ENCODE assay signal across 8 cellular contexts in genomic region chr22:18076060-18076497, GRCh38. TPM values are rescaled to one million over a fixed set of nuclear protein-coding genes. Genes with fewer than 3 reads are reported as not detected.
A peak's percentile ranks its signal among the peaks of the same experiment; 100 is the strongest.
DNase-seq lines count a peak whose midpoint lies in the region; ATAC-seq, FAIRE-seq and TF ChIP-seq lines count a peak whose summit lies in the region.

No MANE protein-coding gene starts in this region.

- peak; percentile 74 to 90 for TF ChIP-seq CTCF in GM23338 (conservative IDR thresholded peaks at IDR 0.05; ENCODE audit: low read depth in 2 of 2)
- peak; percentile 58 for TF ChIP-seq CTCF in WERI-Rb-1 (IDR thresholded peaks at IDR 0.05; ENCODE audit: low read depth, low read length)

- FAIRE-seq in endometrium (lab: Jason Lieb, UNC) = peak; percentile 86

- H3K9me2 ChIP-seq in GM23338 (ENCODE audit: insufficient read depth) = no peaks in the 10 kb centered on the region

- no peak overlapping the region for H2AFZ ChIP-seq in GM23338

- no peak overlapping the region for H3K4me2 ChIP-seq in GM23338

- H3K27ac ChIP-seq in GM23338 (ENCODE audit: low read depth) (no peak overlapping the region), WERI-Rb-1 (no peak overlapping the region), temporal lobe (ENCODE audit: low read depth, low read length) (peak overlapping the region; percentile 94)

- H3K9me3 ChIP-seq in WERI-Rb-1 (ENCODE audit: severe bottlenecking) = no peaks in the 10 kb centered on the region

- H3F3A ChIP-seq in GM23338 (replicated peaks; ENCODE audit: low read depth) = no peaks in the 10 kb centered on the region

- H3K36me3 ChIP-seq in GM23338 (ENCODE audit: insufficient read depth) (peaks cover 14% of the 10 kb centered on the region), WERI-Rb-1 (peaks cover 18% of the 10 kb centered on the region)

- H3K4me3 ChIP-seq in GM23338 (no peak overlapping the region), WERI-Rb-1 (ENCODE audit: low read depth, low read length) (no peak overlapping the region)

- DNase-seq in C1 segment of cervical spinal cord (lab: John Stamatoyannopoulos, UW) (peak in 9 of 14 donors; percentile 11 to 89 (median 40)), GM23338 (ENCODE audit: low spot score) (peak; percentile 94), NCI-H226 (peak; percentile 45), WERI-Rb-1 (peak; percentile 40), medulla oblongata (ENCODE audit: extremely low spot score) (peak; percentile 98)

- peak overlapping the region; percentile 55; the same call in 2 of the 3 replicates for H3K4me3 Mint-ChIP-seq in GM23338

- peak; percentile 4; the same call in 2 of the 3 replicates for ATAC-seq in GM23338
- ATAC-seq in GM21737 (IDR thresholded peaks at IDR 0.05; ENCODE audit: unreplicated experiment) = no peak

- no peaks in the 10 kb centered on the region for H3K9me3 Mint-ChIP-seq in GM23338

- peaks cover 16% of the 10 kb centered on the region for H3K4me1 Mint-ChIP-seq in GM23338

- no peak overlapping the region for H3K27ac Mint-ChIP-seq in GM23338

- peaks cover 12% of the 10 kb centered on the region; the same call in 1 of the 2 replicates for H3K4me1 ChIP-seq in GM23338 (ENCODE audit: insufficient read depth)

- H3K36me3 Mint-ChIP-seq in GM23338 (ENCODE audit: low read depth) = peaks cover 24% of the 10 kb centered on the region

- no peaks in the 10 kb centered on the region for H3K27me3 ChIP-seq in GM23338 (ENCODE audit: insufficient read depth)
- no peaks in the 10 kb centered on the region for H3K27me3 ChIP-seq in WERI-Rb-1 (ENCODE audit: insufficient read depth, low read depth, severe bottlenecking)

- peaks cover 5% of the 10 kb centered on the region for H3K27me3 Mint-ChIP-seq in GM23338 (ENCODE audit: insufficient read depth, low read depth, poor library complexity)

- peaks cover 3% of the 10 kb centered on the region; the same call in 1 of the 2 replicates for H4K20me1 ChIP-seq in GM23338 (replicated peaks; ENCODE audit: insufficient read depth)

- peaks cover 29% of the 10 kb centered on the region for H3K79me2 ChIP-seq in GM23338 (replicated peaks; ENCODE audit: insufficient read depth)

TF ChIP-seq in GM23338, 12 proteins besides CTCF, POLR2A, EP300 and RAD21:
- no peak for TF ChIP-seq ZNF114 (CRISPR knock-in tag; IDR thresholded peaks at IDR 0.05)
- TF ChIP-seq ZNF462 (CRISPR knock-in tag; IDR thresholded peaks at IDR 0.05) = no peak
- no peak for TF ChIP-seq POLR2AphosphoS5 (IDR thresholded peaks at IDR 0.05; ENCODE audit: low read depth)
- TF ChIP-seq EZH2phosphoT487 (IDR thresholded peaks at IDR 0.05; ENCODE audit: unreplicated experiment) = no peak
- no peak for TF ChIP-seq ZNF331 (CRISPR knock-in tag; IDR thresholded peaks at IDR 0.05; ENCODE audit: low read depth)
- no peak for TF ChIP-seq JUNB (IDR thresholded peaks at IDR 0.05; ENCODE audit: unreplicated experiment)
- TF ChIP-seq STAT1 (IDR thresholded peaks at IDR 0.05; ENCODE audit: unreplicated experiment) = no peak
- no peak for TF ChIP-seq REST (IDR thresholded peaks at IDR 0.05; ENCODE audit: unreplicated experiment)
- no peak for TF ChIP-seq CREB1 (CRISPR knock-in tag; IDR thresholded peaks at IDR 0.05; ENCODE audit: low read depth)
- no peak for TF ChIP-seq EZH2 (IDR thresholded peaks at IDR 0.05; ENCODE audit: low read depth, unreplicated experiment)
- no peak for TF ChIP-seq NANOG (IDR thresholded peaks at IDR 0.05; ENCODE audit: borderline replicate concordance)

RNA-seq across cellular contexts. Expression of gene PEX26, which starts 1.7 kb away (rescaled TPM):
- total RNA-seq in GM23338 (2014; rRNA removed; shearing (Covaris generic)) = 43.0 and 48.9 TPM in 2 replicates
- polyA plus RNA-seq in GM23338 (2016; fragmentation: Nextera tagmentation; extraction: Ambion mirVana) = 3.6 and 4.0 TPM in 2 replicates
- 14.8 TPM for total RNA-seq in temporal lobe

RNA-seq across cellular contexts. Expression of gene TUBA8, which starts 34.5 kb away (rescaled TPM):
- total RNA-seq in GM23338 (2014; rRNA removed; shearing (Covaris generic)) = 0.31 TPM in 1 of 2 replicates, not detected in the other
- polyA plus RNA-seq in GM23338 (2016; fragmentation: Nextera tagmentation; extraction: Ambion mirVana) = 0.48 and 0.64 TPM in 2 replicates
- total RNA-seq in temporal lobe = 0.98 TPM

RNA-seq across cellular contexts. Expression of gene MICAL3, which starts 51.7 kb away (rescaled TPM):
- 28.8 and 33.9 TPM in 2 replicates for total RNA-seq in GM23338 (2014; rRNA removed; shearing (Covaris generic))
- 10.1 and 11.4 TPM in 2 replicates for polyA plus RNA-seq in GM23338 (2016; fragmentation: Nextera tagmentation; extraction: Ambion mirVana)
- 56.5 TPM for total RNA-seq in temporal lobe

Comparison
In these comparisons a context has a peak if more than half of its experiments do, and no peak if none do; other contexts are left out.
1. DNase-seq: peak in every context shown above with its lines; median percentile 98 in medulla oblongata; 94 in GM23338; 45 in NCI-H226; 40 in C1 segment of cervical spinal cord; 40 in WERI-Rb-1.